In the genomic region with DNA sequence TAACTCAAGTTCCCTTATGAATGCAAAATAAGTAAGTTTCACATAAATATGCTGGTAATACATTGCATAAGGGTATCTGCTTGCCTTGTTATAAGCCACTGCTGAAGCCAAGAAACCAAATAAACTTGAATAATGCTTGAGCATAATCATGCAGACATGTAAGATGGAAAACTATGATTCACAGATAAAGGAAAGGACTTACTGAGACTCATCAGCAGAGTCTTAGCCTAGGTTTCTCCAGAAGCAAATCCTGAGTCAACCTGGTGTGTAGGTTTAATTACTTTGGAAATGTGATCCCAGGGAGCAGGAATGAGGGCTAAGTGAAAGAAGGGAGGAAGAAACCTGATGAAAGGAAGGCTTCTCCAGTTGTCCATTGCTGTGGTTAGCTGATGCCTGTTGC, we compare ENCODE assay signal across 22 cellular contexts.
A peak's percentile ranks its signal among the peaks of the same experiment; 100 is the strongest.
DNase-seq lines count a peak whose midpoint lies in the region; ATAC-seq and TF ChIP-seq lines count a peak whose summit lies in the region.
"Had no signal": no experiment of that assay in that cellular context is flagged by ENCODE, and none has a peak within 500 bp of the region (broad histone marks: within the 10 kb centered on the region; RNA-seq: fewer than 3 reads in every experiment).

No MANE protein-coding gene starts in this region.

- H3K36me3 ChIP-seq in esophagus muscularis mucosa, result no peaks in the 10 kb centered on the region
- H3K36me3 ChIP-seq: BE2C had no signal

- no peak overlapping the region for H3K4me3 ChIP-seq in AG09309 (ENCODE audit: control insufficient read depth, low read depth, low read length)
- no peak overlapping the region for H3K4me3 ChIP-seq in esophagus muscularis mucosa
- H3K4me3 ChIP-seq: A549, SK-N-MC had no signal

- DNase-seq in AG09309 (ENCODE audit: low read depth), result peak; percentile 11
- DNase-seq in EH (ENCODE audit: low read depth), result peak; percentile 32
- DNase-seq in M059J (ENCODE audit: low read depth), result peak; percentile 38
- peak; percentile 18 for DNase-seq in fibroblast of peridontal ligament (ENCODE audit: extremely low read depth)
- no peak for DNase-seq in NCI-H187 treated with DMSO at 0.1 percent for 48 hours (lab: John Stamatoyannopoulos, UW)
- no peak for DNase-seq in esophagus muscularis mucosa (ENCODE audit: extremely low spot score)
- DNase-seq: BE2C; CD4-positive, CD25-positive, alpha-beta regulatory T cell; DMS79 treated with DMSO at 0.1 percent for 48 hours; KBM-7; NCI-H1092 treated with DMSO at 0.1 percent for 48 hours; NCI-H146; NCI-H2029 treated with DMSO at 0.1 percent for 48 hours; NCI-H446 treated with DMSO at 0.1 percent for 48 hours; NCI-H69; SHP77 treated with DMSO at 0.1 percent for 48 hours; SW 1271 had no signal

- no peaks in the 10 kb centered on the region for H3K9me3 ChIP-seq in esophagus muscularis mucosa
- H3K9me3 ChIP-seq: A549, BE2C had no signal

- intact Hi-C loops in esophagus muscularis mucosa (cut with DNase I), result no loop called here

- no peak for TF ChIP-seq EP300 in esophagus muscularis mucosa (IDR thresholded peaks at IDR 0.05)

- no peak overlapping the region for H3K27ac ChIP-seq in esophagus muscularis mucosa (replicated peaks in 1 of 4)
- H3K27ac ChIP-seq: A549, RWPE1, SK-N-MC had no signal

- ATAC-seq in GM19467 (IDR thresholded peaks at IDR 0.05; ENCODE audit: unreplicated experiment), result no peak
- ATAC-seq: A549, HepG2 had no signal

- H3K4me1 ChIP-seq in esophagus muscularis mucosa, result no peaks in the 10 kb centered on the region
- H3K4me1 ChIP-seq: A549, BE2C had no signal

- TF ChIP-seq POLR2A in esophagus muscularis mucosa (IDR thresholded peaks at IDR 0.05; ENCODE audit: low read depth), result no peak

- no peaks in the 10 kb centered on the region for H3K27me3 ChIP-seq in esophagus muscularis mucosa
- H3K27me3 ChIP-seq: BE2C had no signal

- TF ChIP-seq CTCF in AG09309 (IDR thresholded peaks at IDR 0.05; ENCODE audit: control insufficient read depth, insufficient read depth, low read depth, low read length, missing control alignments) (no peak), esophagus muscularis mucosa (IDR thresholded peaks at IDR 0.05) (no peak)

Comparison
In these comparisons a context has a peak if more than half of its experiments do, and no peak if none do; other contexts are left out.
1. DNase-seq: peak in AG09309 (single experiment), EH (single experiment), M059J (single experiment) and fibroblast of peridontal ligament (single experiment); none in NCI-H187 treated with DMSO at 0.1 percent for 48 hours (single experiment) and esophagus muscularis mucosa (single experiment).